ENCODE assay signal across 8 cellular contexts in the genomic region with DNA sequence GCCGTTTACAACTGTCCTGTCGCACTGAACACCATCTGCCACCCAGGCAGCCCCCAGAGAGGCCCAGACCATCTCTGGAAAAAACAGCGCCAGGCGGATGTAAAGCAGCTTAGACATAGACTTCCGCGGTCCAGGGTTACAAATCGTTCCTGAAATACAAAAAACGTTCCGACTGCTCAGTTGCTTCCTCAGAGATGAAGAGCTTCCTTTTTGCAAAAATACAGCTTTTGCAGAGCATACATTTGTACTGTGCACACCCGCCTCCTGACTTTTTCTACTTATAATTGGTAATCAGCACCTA. TPM values are rescaled to one million over a fixed set of nuclear protein-coding genes. Genes with fewer than 3 reads are reported as not detected.
DNase-seq lines count a peak whose midpoint lies in the region; ATAC-seq and TF ChIP-seq lines count a peak whose summit lies in the region.

No MANE protein-coding gene starts in this region.

- peaks cover 0 to 2% (median 0%) of the 10 kb centered on the region in 7 donors for H3K9me3 Mint-ChIP-seq in CD14-positive monocyte

- no peak for ATAC-seq in HG02840 (IDR thresholded peaks at IDR 0.05; ENCODE audit: low FRiP score, unreplicated experiment)

- peaks cover 25% of the 10 kb centered on the region for H3K4me1 ChIP-seq in vagina

- peaks cover 78% of the 10 kb centered on the region for H3K4me1 Mint-ChIP-seq in CD14-positive monocyte

- DNase-seq in CD14-positive monocyte (ENCODE audit: low spot score) (peak; percentile 48), Kasumi-1 (lab: John Stamatoyannopoulos, UW) (peak; percentile 93 to 95), medulla oblongata (ENCODE audit: extremely low spot score) (peak; percentile 74), vagina (ENCODE audit: extremely low spot score in 2 of 2) (no peak), 8988T (no peak), NCI-H1092 (lab: John Stamatoyannopoulos, UW) (no peak)
- peak; percentile 46 to 54 for DNase-seq in activated T-cell treated with anti-CD3 and anti-CD28 coated beads, Interleukin-2, amount 50 U/mL, for 48 hours

- peaks cover 19 to 55% of the 10 kb centered on the region in 2 donors for H3K36me3 Mint-ChIP-seq in CD14-positive monocyte

- peaks cover 0 to 2% (median 0%) of the 10 kb centered on the region in 3 donors for H3K27me3 Mint-ChIP-seq in CD14-positive monocyte (ENCODE audit: low read depth in 3 of 3)

- H3K27me3 ChIP-seq in vagina: no peaks in the 10 kb centered on the region

- no peaks in the 10 kb centered on the region for H3K9me3 ChIP-seq in vagina

- intact Hi-C loops in CD14-positive monocyte (cut with micrococcal nuclease) (loop anchor here (1.0 to 5.0 kb wide), 2 partner anchors 8 to 44 kb away; no protein-coding TSS in a partner anchor), vagina (cut with DNase I) (no loop called here)

- H3K36me3 ChIP-seq in vagina: peaks cover 0 to 22% of the 10 kb centered on the region in 2 donors

- no peak overlapping the region for H3K4me3 ChIP-seq in vagina

- peak overlapping the region; percentile 95 to 100 (median 100) for H3K27ac Mint-ChIP-seq in CD14-positive monocyte

- TF ChIP-seq CTCF in CD14-positive monocyte (IDR thresholded peaks at IDR 0.05) (no peak), vagina (IDR thresholded peaks at IDR 0.05) (no peak)

- peak overlapping the region; percentile 73 to 83 for H3K4me3 Mint-ChIP-seq in CD14-positive monocyte

- TF ChIP-seq POLR2A in vagina (IDR thresholded peaks at IDR 0.05): no peak

- H3K27ac ChIP-seq in vagina: no peak overlapping the region

RNA-seq across cellular contexts. Expression of a gene that starts 11.4 kb away (rescaled TPM):
- polyA plus RNA-seq in CD14-positive monocyte: 10 to 100 TPM; 15.2 to 16.4 TPM
- total RNA-seq in vagina: 22.1 TPM

RNA-seq across cellular contexts. Expression of a gene that starts 47.6 kb away (rescaled TPM):
- 100 to 1,000 TPM in 1 of 2 donors, 10 to 100 TPM in 1; 91.7 to 103 TPM for polyA plus RNA-seq in CD14-positive monocyte
- total RNA-seq in vagina: 68.8 TPM

Comparison
In these comparisons a context has a peak if more than half of its experiments do, and no peak if none do; other contexts are left out.
1. DNase-seq: peak in CD14-positive monocyte (single experiment), Kasumi-1 (2 of 2), activated T-cell treated with anti-CD3 and anti-CD28 coated beads, Interleukin-2, amount 50 U/mL, for 48 hours (2 of 2) and medulla oblongata (single experiment); none in vagina (0 of 2), 8988T (single experiment) and NCI-H1092 (single experiment).